Comparison of ENCODE assay signal across 8 cellular contexts in genomic region chr6:28266962-28267694, GRCh38. TPM values are rescaled to one million over a fixed set of nuclear protein-coding genes. Genes with fewer than 3 reads are reported as not detected.
A peak's percentile ranks its signal among the peaks of the same experiment; 100 is the strongest.
DNase-seq lines count a peak whose midpoint lies in the region; ATAC-seq and TF ChIP-seq lines count a peak whose summit lies in the region.

TSS of gene ZSCAN26 (plus strand) at chr6:28267143. CDS start at chr6:28271920, 4,777 bp downstream.

- H3K4me3 ChIP-seq in Panc1 (ENCODE audit: low read depth in 2 of 2, low read length in 2 of 2) (peak within 1 kb of the TSS; percentile 73 to 83), fibroblast of lung (replicated peaks in 1 of 4; ENCODE audit: control extremely low read depth in 1 of 4, insufficient read depth in 1 of 4, low read depth in 3 of 4, low read length in 4 of 4) (peak within 1 kb of the TSS; percentile 61 to 95 (median 66))

- peaks cover 4% of the 10 kb centered on the region; the same call in 1 of the 2 replicates for H3K36me3 ChIP-seq in KOPT-K1 (ENCODE audit: insufficient read depth, low read length)
- H3K36me3 ChIP-seq in Panc1 (ENCODE audit: control insufficient read depth, insufficient read depth, low read length) = no peaks in the 10 kb centered on the region; the same call in none of the 2 replicates
- H3K36me3 ChIP-seq in fibroblast of lung (ENCODE audit: control insufficient read depth, insufficient read depth, low read length) = no peaks in the 10 kb centered on the region

- peaks cover 16% of the 10 kb centered on the region; the same call in 1 of the 2 replicates for H3K4me1 ChIP-seq in Panc1 (ENCODE audit: control insufficient read depth, insufficient read depth, low read length)
- no peaks in the 10 kb centered on the region for H3K4me1 ChIP-seq in fibroblast of lung (ENCODE audit: control insufficient read depth, extremely low read depth, insufficient read depth, low read length)

- peak within 1 kb of the TSS in 1 of 6 donors; percentile 77 for H3K27ac Mint-ChIP-seq in naive B cell
- no peak within 1 kb of the TSS for H3K27ac Mint-ChIP-seq in stimulated activated effector memory CD8-positive, alpha-beta T cell treated with anti-CD3 and anti-CD28 coated beads, Interleukin-12 subunit alpha, Interleukin-12 subunit beta, amount 100 ng/mL, for 72 hours

- H2AFZ ChIP-seq in fibroblast of lung (ENCODE audit: low read length) = peak within 1 kb of the TSS; percentile 79

- ATAC-seq in GM21825 (IDR thresholded peaks at IDR 0.05; ENCODE audit: unreplicated experiment) = peak; percentile 86
- ATAC-seq in Panc1 = peak; percentile 98
- peak; percentile 96 to 97 for ATAC-seq in naive B cell (ENCODE audit: low read depth in 2 of 2)
- ATAC-seq in stimulated activated effector memory CD8-positive, alpha-beta T cell treated with anti-CD3 and anti-CD28 coated beads, Interleukin-12 subunit alpha, Interleukin-12 subunit beta, amount 100 ng/mL, for 72 hours = peak; percentile 96

- peak within 1 kb of the TSS; percentile 68 for H3K9ac ChIP-seq in fibroblast of lung (ENCODE audit: insufficient read depth, low read length)

- H3K27ac ChIP-seq in KOPT-K1 (ENCODE audit: low read depth, low read length, poor library complexity, severe bottlenecking) (peak within 1 kb of the TSS; percentile 77), Panc1 (ENCODE audit: low read length) (peak within 1 kb of the TSS; percentile 95), fibroblast of lung (ENCODE audit: insufficient read depth, low read length) (peak within 1 kb of the TSS; percentile 44)

- H3K27me3 ChIP-seq in Panc1 (ENCODE audit: control insufficient read depth, insufficient read depth, low read length) (no peaks in the 10 kb centered on the region), fibroblast of lung (ENCODE audit: control insufficient read depth, insufficient read depth, low read length) (no peaks in the 10 kb centered on the region)

- peaks cover 2 to 8% (median 4%) of the 10 kb centered on the region in 3 donors for H3K4me1 Mint-ChIP-seq in naive B cell
- H3K4me1 Mint-ChIP-seq in stimulated activated effector memory CD8-positive, alpha-beta T cell treated with anti-CD3 and anti-CD28 coated beads, Interleukin-12 subunit alpha, Interleukin-12 subunit beta, amount 100 ng/mL, for 72 hours = peaks cover 14% of the 10 kb centered on the region

- BruUV-seq in Panc1 (replicated peaks; lab: Mats Ljungman, UMichigan) = no TSS peak

- H3K79me2 ChIP-seq in fibroblast of lung (ENCODE audit: control insufficient read depth, insufficient read depth, low read length) = peaks cover 17% of the 10 kb centered on the region

- no peaks in the 10 kb centered on the region for H3K9me3 ChIP-seq in KOPT-K1 (ENCODE audit: insufficient read depth, low read length, poor library complexity, severe bottlenecking)
- H3K9me3 ChIP-seq in Panc1 (ENCODE audit: control insufficient read depth, insufficient read depth, low read depth, low read length) = no peaks in the 10 kb centered on the region
- no peaks in the 10 kb centered on the region for H3K9me3 ChIP-seq in fibroblast of lung (ENCODE audit: control insufficient read depth, insufficient read depth, low read depth, low read length)

- no peaks in the 10 kb centered on the region for H3K9me3 Mint-ChIP-seq in naive B cell
- H3K9me3 Mint-ChIP-seq in stimulated activated effector memory CD8-positive, alpha-beta T cell treated with anti-CD3 and anti-CD28 coated beads, Interleukin-12 subunit alpha, Interleukin-12 subunit beta, amount 100 ng/mL, for 72 hours = no peaks in the 10 kb centered on the region

- H4K20me1 ChIP-seq in fibroblast of lung (ENCODE audit: control insufficient read depth, extremely low read depth, insufficient read depth, low read length) = no peaks in the 10 kb centered on the region

- in situ Hi-C loops in Panc1 (cut with HindIII; ENCODE audit: low pct_unique_long_range_greater_than_20kb, low sequenced_read_pairs) = no loop called here

- intact Hi-C loops in Panc1 (cut with micrococcal nuclease; ENCODE audit: unreplicated experiment) = loop anchor here (5.0 kb wide), 1 partner anchor 85 kb away; no protein-coding TSS in a partner anchor

- peak within 1 kb of the TSS; percentile 79 for H3K4me2 ChIP-seq in fibroblast of lung (ENCODE audit: extremely low read depth, insufficient read depth, low read length)

- TF ChIP-seq CTCF in Panc1 (IDR thresholded peaks at IDR 0.05) = no peak
- no peak for TF ChIP-seq CTCF in fibroblast of lung (conservative IDR thresholded peaks at IDR 0.05 in 1 of 2, IDR thresholded peaks at IDR 0.05 in 1 of 2; ENCODE audit: low read depth in 1 of 2, low read length in 2 of 2)

- H3K36me3 Mint-ChIP-seq in naive B cell = peaks cover 0 to 3% of the 10 kb centered on the region in 2 donors
- H3K36me3 Mint-ChIP-seq in stimulated activated effector memory CD8-positive, alpha-beta T cell treated with anti-CD3 and anti-CD28 coated beads, Interleukin-12 subunit alpha, Interleukin-12 subunit beta, amount 100 ng/mL, for 72 hours = peaks cover 6% of the 10 kb centered on the region

- H3K27me3 Mint-ChIP-seq in naive B cell = no peaks in the 10 kb centered on the region

- DNase-seq in Daoy (ENCODE audit: low read depth) = peak; percentile 92
- DNase-seq in Panc1 (ENCODE audit: low read depth, low spot score) = peak; percentile 78
- peak; percentile 62 to 76 for DNase-seq in activated T-helper 1 cell treated with anti-CD3 and anti-CD28 coated beads, Interleukin-2, amount 50 U/mL, for 16 hours (ENCODE audit: low read depth in 1 of 2, low spot score in 1 of 2)
- peak; percentile 89 to 94 for DNase-seq in fibroblast of lung (ENCODE audit: low read depth in 2 of 2)
- peak; percentile 82 for DNase-seq in naive B cell
- DNase-seq in stimulated activated effector memory CD8-positive, alpha-beta T cell treated with anti-CD3 and anti-CD28 coated beads, Interleukin-12 subunit alpha, Interleukin-12 subunit beta, amount 100 ng/mL, for 72 hours (ENCODE audit: low spot score in 2 of 2) = peak; percentile 88 to 95

- peak within 1 kb of the TSS in 1 of 8 donors; percentile 13 for H3K4me3 Mint-ChIP-seq in naive B cell
- H3K4me3 Mint-ChIP-seq in stimulated activated effector memory CD8-positive, alpha-beta T cell treated with anti-CD3 and anti-CD28 coated beads, Interleukin-12 subunit alpha, Interleukin-12 subunit beta, amount 100 ng/mL, for 72 hours = no peak within 1 kb of the TSS

- CTCF ChIA-PET in Panc1 (lab: Charles Lee) = interaction anchor here (0.7 to 1.0 kb wide), 3 partner anchors 26 to 132 kb away, joined by 3 to 11 read pairs (median 5); no protein-coding TSS in a partner anchor

- POLR2A ChIA-PET in Panc1 (lab: Charles Lee) = interaction anchor here (0.6 to 0.7 kb wide), 4 partner anchors 15 to 438 kb away, joined by 3 to 10 read pairs (median 7); partner anchors contain the start of gene ZKSCAN4

RNA-seq across cellular contexts. Expression of gene ZSCAN26, which starts in this region (rescaled TPM):
- 14.4 and 18.3 TPM in 2 replicates for total RNA-seq in Daoy (2014; rRNA removed; shearing (Covaris generic))
- total RNA-seq in Panc1 (2021; ENCODE audit: unreplicated experiment) = 6.6 TPM
- 5.9 TPM for polyA plus RNA-seq in Panc1 (2012; ENCODE audit: insufficient read length)
- total RNA-seq in fibroblast of lung = 21.6 and 23.9 TPM in 2 replicates
- 12.7 and 16.6 TPM in 2 replicates for polyA plus RNA-seq in fibroblast of lung
- polyA plus RNA-seq in fibroblast of lung (2012) = 6.2 and 7.6 TPM in 2 replicates
- 0.52 and 10.8 TPM in 2 replicates for polyA minus RNA-seq in fibroblast of lung (ENCODE audit: low replicate concordance)
- 10 to 100 TPM in 5 of 6 donors, 1 to 10 TPM in 1; 4.8 to 22.1 (median 18.3) TPM for polyA plus RNA-seq in naive B cell (ENCODE audit: low read depth in 6 of 6)

Comparison
In these comparisons a context has a peak if more than half of its experiments do, and no peak if none do; other contexts are left out.
1. Peak in every context shown above with its lines: DNase-seq, ATAC-seq, H3K4me3 ChIP-seq and H3K27ac ChIP-seq.
2. H3K27ac ChIP-seq: peak in every context shown above with its lines; median percentile 95 in Panc1; 77 in KOPT-K1; 44 in fibroblast of lung.